Comparison of ENCODE assay signal across 1 cellular context in genomic region chr10:51867956-51868355, GRCh38.
TF ChIP-seq lines count a peak whose summit lies in the region.

No MANE protein-coding gene starts in this region.

TF ChIP-seq in WTC11, 78 proteins besides CTCF, POLR2A, EP300 and RAD21 (continued from another document):
- TF ChIP-seq ZNF281 (CRISPR knock-in tag; IDR thresholded peaks at IDR 0.05): no peak
- no peak for TF ChIP-seq ZNF425 (CRISPR knock-in tag; conservative IDR thresholded peaks at IDR 0.05)
- TF ChIP-seq, protein P1, sequence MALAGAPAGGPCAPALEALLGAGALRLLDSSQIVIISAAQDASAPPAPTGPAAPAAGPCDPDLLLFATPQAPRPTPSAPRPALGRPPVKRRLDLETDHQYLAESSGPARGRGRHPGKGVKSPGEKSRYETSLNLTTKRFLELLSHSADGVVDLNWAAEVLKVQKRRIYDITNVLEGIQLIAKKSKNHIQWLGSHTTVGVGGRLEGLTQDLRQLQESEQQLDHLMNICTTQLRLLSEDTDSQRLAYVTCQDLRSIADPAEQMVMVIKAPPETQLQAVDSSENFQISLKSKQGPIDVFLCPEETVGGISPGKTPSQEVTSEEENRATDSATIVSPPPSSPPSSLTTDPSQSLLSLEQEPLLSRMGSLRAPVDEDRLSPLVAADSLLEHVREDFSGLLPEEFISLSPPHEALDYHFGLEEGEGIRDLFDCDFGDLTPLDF (CRISPR knock-in tag; IDR thresholded peaks at IDR 0.05): no peak
- TF ChIP-seq, protein P2, sequence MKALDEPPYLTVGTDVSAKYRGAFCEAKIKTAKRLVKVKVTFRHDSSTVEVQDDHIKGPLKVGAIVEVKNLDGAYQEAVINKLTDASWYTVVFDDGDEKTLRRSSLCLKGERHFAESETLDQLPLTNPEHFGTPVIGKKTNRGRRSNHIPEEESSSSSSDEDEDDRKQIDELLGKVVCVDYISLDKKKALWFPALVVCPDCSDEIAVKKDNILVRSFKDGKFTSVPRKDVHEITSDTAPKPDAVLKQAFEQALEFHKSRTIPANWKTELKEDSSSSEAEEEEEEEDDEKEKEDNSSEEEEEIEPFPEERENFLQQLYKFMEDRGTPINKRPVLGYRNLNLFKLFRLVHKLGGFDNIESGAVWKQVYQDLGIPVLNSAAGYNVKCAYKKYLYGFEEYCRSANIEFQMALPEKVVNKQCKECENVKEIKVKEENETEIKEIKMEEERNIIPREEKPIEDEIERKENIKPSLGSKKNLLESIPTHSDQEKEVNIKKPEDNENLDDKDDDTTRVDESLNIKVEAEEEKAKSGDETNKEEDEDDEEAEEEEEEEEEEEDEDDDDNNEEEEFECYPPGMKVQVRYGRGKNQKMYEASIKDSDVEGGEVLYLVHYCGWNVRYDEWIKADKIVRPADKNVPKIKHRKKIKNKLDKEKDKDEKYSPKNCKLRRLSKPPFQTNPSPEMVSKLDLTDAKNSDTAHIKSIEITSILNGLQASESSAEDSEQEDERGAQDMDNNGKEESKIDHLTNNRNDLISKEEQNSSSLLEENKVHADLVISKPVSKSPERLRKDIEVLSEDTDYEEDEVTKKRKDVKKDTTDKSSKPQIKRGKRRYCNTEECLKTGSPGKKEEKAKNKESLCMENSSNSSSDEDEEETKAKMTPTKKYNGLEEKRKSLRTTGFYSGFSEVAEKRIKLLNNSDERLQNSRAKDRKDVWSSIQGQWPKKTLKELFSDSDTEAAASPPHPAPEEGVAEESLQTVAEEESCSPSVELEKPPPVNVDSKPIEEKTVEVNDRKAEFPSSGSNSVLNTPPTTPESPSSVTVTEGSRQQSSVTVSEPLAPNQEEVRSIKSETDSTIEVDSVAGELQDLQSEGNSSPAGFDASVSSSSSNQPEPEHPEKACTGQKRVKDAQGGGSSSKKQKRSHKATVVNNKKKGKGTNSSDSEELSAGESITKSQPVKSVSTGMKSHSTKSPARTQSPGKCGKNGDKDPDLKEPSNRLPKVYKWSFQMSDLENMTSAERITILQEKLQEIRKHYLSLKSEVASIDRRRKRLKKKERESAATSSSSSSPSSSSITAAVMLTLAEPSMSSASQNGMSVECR (CRISPR knock-in tag; IDR thresholded peaks at IDR 0.05; ENCODE audit: borderline replicate concordance): no peak
- TF ChIP-seq NR3C1 (CRISPR knock-in tag; conservative IDR thresholded peaks at IDR 0.05; ENCODE audit: low read depth): no peak
- TF ChIP-seq ZNF317 (CRISPR knock-in tag; IDR thresholded peaks at IDR 0.05; ENCODE audit: borderline replicate concordance, low read depth): no peak
- no peak for TF ChIP-seq TP53 (CRISPR knock-in tag; IDR thresholded peaks at IDR 0.05)
